8 cellular contexts compared by ENCODE assay signal in the genomic region with DNA sequence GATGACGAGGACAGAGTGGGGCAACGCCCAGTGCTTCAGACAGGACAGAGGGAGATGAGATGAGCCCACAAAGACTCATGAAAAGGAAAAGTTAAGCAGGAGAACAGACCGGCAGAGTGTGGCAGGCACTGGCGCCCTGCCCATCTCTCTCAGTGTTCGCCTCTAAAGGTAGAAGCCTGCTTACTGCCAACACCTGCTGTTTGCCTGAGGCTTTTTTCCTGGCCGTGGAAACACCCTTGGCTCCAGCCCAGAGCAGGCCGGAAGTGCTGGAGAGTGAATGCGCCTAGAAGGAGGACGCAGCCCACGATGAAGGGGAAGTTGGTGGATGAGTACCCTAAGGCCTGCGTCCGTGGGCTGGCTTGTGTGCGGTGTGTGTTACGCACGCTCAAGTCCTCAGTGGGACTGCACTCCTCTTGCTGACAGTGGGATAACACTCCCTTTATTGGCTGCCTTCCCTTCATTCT. TPM values are rescaled to one million over a fixed set of nuclear protein-coding genes. Genes with fewer than 3 reads are reported as not detected.
A peak's percentile ranks its signal among the peaks of the same experiment; 100 is the strongest.
DNase-seq lines count a peak whose midpoint lies in the region; ATAC-seq and TF ChIP-seq lines count a peak whose summit lies in the region.

No MANE protein-coding gene starts in this region.

- ATAC-seq in lower lobe of right lung (peak; percentile 66 to 80), GM21717 (IDR thresholded peaks at IDR 0.05; ENCODE audit: unreplicated experiment) (no peak)

- DNase-seq in DMS 273 treated with DMSO at 0.1 percent for 48 hours (lab: John Stamatoyannopoulos, UW) (peak; percentile 58), NCI-H146 (lab: John Stamatoyannopoulos, UW) (peak; percentile 90), UCSD-AML1 (lab: John Stamatoyannopoulos, UW; ENCODE audit: unreplicated experiment) (peak; percentile 72), lower lobe of right lung (peak; percentile 75), smooth muscle cell (lab: John Stamatoyannopoulos, UW; ENCODE audit: unreplicated experiment) (no peak), neural progenitor cell (ENCODE audit: low spot score) (no peak), NCI-H1930 (lab: John Stamatoyannopoulos, UW) (no peak)

- no peak overlapping the region for H3K4me3 ChIP-seq in lower lobe of right lung
- no peak overlapping the region for H3K4me3 ChIP-seq in smooth muscle cell
- no peak overlapping the region for H3K4me3 ChIP-seq in neural progenitor cell

- peaks cover 32% of the 10 kb centered on the region for H3K4me1 Mint-ChIP-seq in neural progenitor cell

- H3K36me3 ChIP-seq in lower lobe of right lung (no peaks in the 10 kb centered on the region), smooth muscle cell (ENCODE audit: low read depth) (no peaks in the 10 kb centered on the region), neural progenitor cell (no peaks in the 10 kb centered on the region)

- H3K4me1 ChIP-seq in lower lobe of right lung (peaks cover 36% of the 10 kb centered on the region), smooth muscle cell (ENCODE audit: low read depth) (no peaks in the 10 kb centered on the region), neural progenitor cell (peaks cover 11% of the 10 kb centered on the region)

- H3F3A ChIP-seq in smooth muscle cell (ENCODE audit: low read depth) (no peaks in the 10 kb centered on the region), neural progenitor cell (ENCODE audit: low read depth) (peaks cover 4% of the 10 kb centered on the region)

- H3K27me3 Mint-ChIP-seq in neural progenitor cell (ENCODE audit: insufficient read depth, low read depth) = peaks cover 18% of the 10 kb centered on the region

- no peak overlapping the region for H3K4me3 Mint-ChIP-seq in neural progenitor cell

- 88% methylated on average over 15 of the region's 15 CpGs for WGBS in smooth muscle cell (ENCODE audit: low lambda C conversion rate)

- H3K4me2 ChIP-seq in smooth muscle cell (no peak overlapping the region), neural progenitor cell (no peak overlapping the region)

- no peak for TF ChIP-seq CTCF in lower lobe of right lung (IDR thresholded peaks at IDR 0.05)
- TF ChIP-seq CTCF in smooth muscle cell (IDR thresholded peaks at IDR 0.05; ENCODE audit: borderline replicate concordance, insufficient read depth, poor library complexity, severe bottlenecking) = no peak
- TF ChIP-seq CTCF in neural progenitor cell (IDR thresholded peaks at IDR 0.05) = no peak

- H3K9me3 ChIP-seq in lower lobe of right lung (no peaks in the 10 kb centered on the region), smooth muscle cell (replicated peaks; ENCODE audit: low read depth) (no peaks in the 10 kb centered on the region), neural progenitor cell (ENCODE audit: low read depth) (no peaks in the 10 kb centered on the region)

- H3K27me3 ChIP-seq in lower lobe of right lung (ENCODE audit: low read depth) = no peaks in the 10 kb centered on the region
- H3K27me3 ChIP-seq in smooth muscle cell (ENCODE audit: low read depth) = peaks cover 10% of the 10 kb centered on the region
- H3K27me3 ChIP-seq in neural progenitor cell = peaks cover 80% of the 10 kb centered on the region

- no peaks in the 10 kb centered on the region for H4K20me1 ChIP-seq in smooth muscle cell (ENCODE audit: low read depth)
- no peaks in the 10 kb centered on the region for H4K20me1 ChIP-seq in neural progenitor cell (ENCODE audit: low read depth)

- no peak overlapping the region for H3K27ac ChIP-seq in lower lobe of right lung
- H3K27ac ChIP-seq in smooth muscle cell (ENCODE audit: low read depth) = no peak overlapping the region
- no peak overlapping the region for H3K27ac ChIP-seq in neural progenitor cell

- H3K9me3 Mint-ChIP-seq in neural progenitor cell = no peaks in the 10 kb centered on the region

- no peak overlapping the region for H3K27ac Mint-ChIP-seq in neural progenitor cell

- H3K9ac ChIP-seq in smooth muscle cell (ENCODE audit: low read depth) (no peak overlapping the region), neural progenitor cell (no peak overlapping the region)

- H2AFZ ChIP-seq in smooth muscle cell (ENCODE audit: low read depth) (no peak overlapping the region), neural progenitor cell (replicated peaks) (no peak overlapping the region)

- intact Hi-C loops in lower lobe of right lung (cut with DNase I) = no loop called here

- no peaks in the 10 kb centered on the region for H3K36me3 Mint-ChIP-seq in neural progenitor cell

- no peaks in the 10 kb centered on the region for H3K79me2 ChIP-seq in smooth muscle cell (ENCODE audit: low read depth)
- H3K79me2 ChIP-seq in neural progenitor cell (ENCODE audit: low read depth) = no peaks in the 10 kb centered on the region

RNA-seq across cellular contexts. Expression of a gene that starts 9.3 kb away (rescaled TPM):
- total RNA-seq in lower lobe of right lung = 30.0 TPM
- 3.5 and 5.3 TPM in 2 replicates for total RNA-seq in smooth muscle cell
- polyA plus RNA-seq in smooth muscle cell = 31.9 and 35.9 TPM in 2 replicates
- 2.7 and 6.9 TPM in 2 replicates for total RNA-seq in neural progenitor cell (ENCODE audit: low replicate concordance)

Comparison
In these comparisons a context has a peak if more than half of its experiments do, and no peak if none do; other contexts are left out.
1. DNase-seq: peak in DMS 273 treated with DMSO at 0.1 percent for 48 hours (single experiment), NCI-H146 (single experiment), UCSD-AML1 (single experiment) and lower lobe of right lung (single experiment); none in smooth muscle cell (single experiment), neural progenitor cell (single experiment) and NCI-H1930 (0 of 2).